Comparison of ENCODE assay signal across 8 cellular contexts in genomic region chr18:12934454-12935071, GRCh38. TPM values are rescaled to one million over a fixed set of nuclear protein-coding genes. Genes with fewer than 3 reads are reported as not detected.
DNase-seq lines count a peak whose midpoint lies in the region; ATAC-seq and TF ChIP-seq lines count a peak whose summit lies in the region.

No MANE protein-coding gene starts in this region.

- no peaks in the 10 kb centered on the region for H3K36me3 Mint-ChIP-seq in activated CD4-positive, alpha-beta memory T cell treated with anti-CD3 and anti-CD28 coated beads for 36 hours

- no peak overlapping the region for H3K27ac Mint-ChIP-seq in activated CD4-positive, alpha-beta memory T cell treated with anti-CD3 and anti-CD28 coated beads for 36 hours

- ATAC-seq in HG03460 (IDR thresholded peaks at IDR 0.05; ENCODE audit: unreplicated experiment): no peak

- no peaks in the 10 kb centered on the region for H3K9me3 Mint-ChIP-seq in activated CD4-positive, alpha-beta memory T cell treated with anti-CD3 and anti-CD28 coated beads for 36 hours

- H3K4me3 ChIP-seq in HFF-Myc (replicated peaks; ENCODE audit: low read depth, low read length): no peak overlapping the region

- peaks cover 2% of the 10 kb centered on the region for H3K27me3 Mint-ChIP-seq in activated CD4-positive, alpha-beta memory T cell treated with anti-CD3 and anti-CD28 coated beads for 36 hours

- POLR2A ChIA-PET in activated CD4-positive, alpha-beta memory T cell treated with anti-CD3 and anti-CD28 coated beads for 36 hours (lab: Charles Lee): interaction anchor here (0.6 kb wide), 1 partner anchor 229 kb away, joined by 3 read pairs; no protein-coding TSS in a partner anchor

- peak; percentile 96 for TF ChIP-seq CTCF in C4-2B (conservative IDR thresholded peaks at IDR 0.05)
- peak; percentile 97 for TF ChIP-seq CTCF in HFF-Myc (IDR thresholded peaks at IDR 0.05; ENCODE audit: low read depth, low read length, missing control alignments)

- H3K4me1 Mint-ChIP-seq in activated CD4-positive, alpha-beta memory T cell treated with anti-CD3 and anti-CD28 coated beads for 36 hours (ENCODE audit: low read depth): peaks cover 4% of the 10 kb centered on the region

- intact Hi-C loops in activated CD4-positive, alpha-beta memory T cell treated with anti-CD3 and anti-CD28 coated beads for 36 hours (cut with micrococcal nuclease): loop anchor here (1.0 to 5.0 kb wide), 4 partner anchors 42 to 542 kb away; no protein-coding TSS in a partner anchor

- H3K4me3 Mint-ChIP-seq in activated CD4-positive, alpha-beta memory T cell treated with anti-CD3 and anti-CD28 coated beads for 36 hours: no peak overlapping the region

- no peak overlapping the region for H3K27ac ChIP-seq in C4-2B

- DNase-seq in HFF-Myc (ENCODE audit: extremely low read depth, low read depth) (peak; percentile 62), NCI-H82 treated with DMSO at 0.1 percent for 48 hours (lab: John Stamatoyannopoulos, UW; ENCODE audit: unreplicated experiment) (peak; percentile 43), ecto neural progenitor cell (ENCODE audit: low spot score) (peak; percentile 85), lung microvascular endothelial cell (ENCODE audit: low read depth in 2 of 2) (peak; percentile 83 to 92)
- DNase-seq in activated CD4-positive, alpha-beta memory T cell treated with anti-CD3 and anti-CD28 coated beads for 36 hours: peak; percentile 86
- DNase-seq in stimulated activated CD8-positive, alpha-beta memory T cell treated with anti-CD3 and anti-CD28 coated beads, Interleukin-12 subunit alpha, Interleukin-12 subunit beta, amount 100 ng/mL, for 1 hour (ENCODE audit: low read depth): peak; percentile 64

- CTCF ChIA-PET in activated CD4-positive, alpha-beta memory T cell treated with anti-CD3 and anti-CD28 coated beads for 36 hours (lab: Charles Lee): interaction anchor here (0.5 to 5.5 kb wide), 47 partner anchors 8 to 607 kb away, joined by 3 to 150 read pairs (median 4); partner anchors contain the start of genes CEP76, PSMG2, PTPN2 and SPIRE1

RNA-seq across cellular contexts. Expression of gene SEH1L, which starts 13.2 kb away (rescaled TPM):
- total RNA-seq in activated CD4-positive, alpha-beta memory T cell treated with anti-CD3 and anti-CD28 coated beads for 36 hours: 10 to 100 TPM; 90.3 to 92.5 TPM
- total RNA-seq in lung microvascular endothelial cell: 26.2 and 47.6 TPM in 2 replicates

RNA-seq across cellular contexts. Expression of gene PTPN2, which starts 50.5 kb away (rescaled TPM):
- 10 to 100 TPM; 68.8 to 73.3 TPM for total RNA-seq in activated CD4-positive, alpha-beta memory T cell treated with anti-CD3 and anti-CD28 coated beads for 36 hours
- total RNA-seq in lung microvascular endothelial cell: 12.7 and 14.4 TPM in 2 replicates

RNA-seq across cellular contexts. Expression of gene CEP192, which starts 56.6 kb away (rescaled TPM):
- total RNA-seq in activated CD4-positive, alpha-beta memory T cell treated with anti-CD3 and anti-CD28 coated beads for 36 hours: 10 to 100 TPM; 31.0 to 34.0 TPM
- total RNA-seq in lung microvascular endothelial cell: 16.1 and 24.4 TPM in 2 replicates
